Comparison of ENCODE assay signal across 10 cellular contexts in the genomic region with DNA sequence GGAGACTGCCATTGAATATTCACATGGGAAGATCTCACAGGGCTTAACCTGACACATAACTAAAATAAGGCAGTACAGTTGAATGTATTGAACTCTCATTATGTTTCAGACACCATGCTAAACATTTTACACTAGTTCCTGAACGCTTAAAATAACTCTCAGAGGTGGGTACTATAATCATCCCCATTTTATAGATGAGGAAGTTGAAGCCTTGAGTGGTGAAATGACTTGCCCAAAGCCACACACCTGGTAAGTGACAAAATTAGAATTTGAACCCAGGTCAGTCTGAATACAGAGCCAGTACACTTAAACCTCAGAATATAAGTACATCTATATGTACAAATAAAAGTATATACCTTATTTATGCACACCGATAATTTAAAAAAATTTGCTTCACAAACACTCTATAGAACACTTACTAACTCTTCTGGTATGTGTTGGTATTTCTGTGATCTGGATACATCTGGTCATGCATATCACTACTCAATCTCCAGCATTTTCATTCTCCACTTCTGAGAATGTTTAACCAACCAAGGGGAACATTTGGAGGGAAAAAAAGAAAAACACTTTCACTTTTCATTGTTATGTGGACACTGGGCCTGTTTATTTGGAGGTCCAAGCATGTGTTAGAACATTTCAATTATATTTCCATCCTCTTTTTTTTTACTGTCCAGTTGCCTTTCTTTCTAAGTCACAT. TPM values are rescaled to one million over a fixed set of nuclear protein-coding genes. Genes with fewer than 3 reads are reported as not detected.
DNase-seq lines count a peak whose midpoint lies in the region; ATAC-seq, FAIRE-seq and TF ChIP-seq lines count a peak whose summit lies in the region.
"Had no signal": no experiment of that assay in that cellular context is flagged by ENCODE, and none has a peak within 500 bp of the region (broad histone marks: within the 10 kb centered on the region; RNA-seq: fewer than 3 reads in every experiment).

No MANE protein-coding gene starts in this region.

- H3K27ac ChIP-seq in IMR-90 (ENCODE audit: insufficient read depth, low read length) (no peak overlapping the region), astrocyte (ENCODE audit: low read depth, low read length) (no peak overlapping the region), neuronal stem cell (replicated peaks; ENCODE audit: low read length) (no peak overlapping the region)

- no peak overlapping the region for H2AFZ ChIP-seq in IMR-90 (replicated peaks; ENCODE audit: low read length, poor library complexity)
- H2AFZ ChIP-seq in astrocyte (ENCODE audit: low read depth, low read length), result no peak overlapping the region
- H2AFZ ChIP-seq in neuronal stem cell (ENCODE audit: low read length), result no peak overlapping the region

- H4K5ac ChIP-seq in IMR-90 (ENCODE audit: low read depth, low read length), result 0 out of 2 replicates have a peak overlapping the region, but pooled peaks have one; percentile 31

- no peaks in the 10 kb centered on the region for H4K20me1 ChIP-seq in IMR-90 (ENCODE audit: insufficient read depth, low read length)
- H4K20me1 ChIP-seq in astrocyte (ENCODE audit: insufficient read depth, low read length), result no peaks in the 10 kb centered on the region

- no peak for TF ChIP-seq RAD21 in IMR-90 (IDR thresholded peaks at IDR 0.05; ENCODE audit: low read length)

- H2AK5ac ChIP-seq in IMR-90 (ENCODE audit: low read depth, low read length) (no peak overlapping the region), neuronal stem cell (ENCODE audit: low read depth, low read length) (no peak overlapping the region)

- no peaks in the 10 kb centered on the region for H3K36me3 Mint-ChIP-seq in astrocyte (ENCODE audit: low read depth, unreplicated experiment)
- H3K36me3 Mint-ChIP-seq in naive B cell, result peaks cover 0 to 1% of the 10 kb centered on the region in 2 donors

- intact Hi-C loops in IMR-90 (cut with micrococcal nuclease), result no loop called here

- no peak overlapping the region for H4K91ac ChIP-seq in IMR-90 (ENCODE audit: insufficient read depth, low read depth, low read length)
- H4K91ac ChIP-seq in neuronal stem cell (ENCODE audit: low read depth, low read length, poor library complexity), result no peak overlapping the region

- no peaks in the 10 kb centered on the region for H3K79me2 ChIP-seq in astrocyte (ENCODE audit: insufficient read depth, low read length)

- CTCF ChIA-PET in IMR-90 (lab: Yijun Ruan, JAX), result interaction anchor here (1.0 kb wide), 1 partner anchor 29 kb away, joined by 5 read pairs; no protein-coding TSS in a partner anchor

- DNase-seq in GM12891 (ENCODE audit: insufficient read length, low spot score) (no peak), IMR-90 (peak; percentile 73), astrocyte (ENCODE audit: low read depth) (peak; percentile 55), naive B cell (no peak), COR-L47 (lab: John Stamatoyannopoulos, UW) (no peak), neuronal stem cell (ENCODE audit: low spot score) (no peak)
- DNase-seq in stimulated activated CD4-positive, alpha-beta T cell treated with anti-CD3 and anti-CD28 coated beads, Interleukin-12 subunit alpha, Interleukin-12 subunit beta, amount 100 ng/mL, for 4 hours, result no peak
- DNase-seq: NCI-H69, small intestine had no signal

- FAIRE-seq in GM12891 (lab: Jason Lieb, UNC) (peak; percentile 67), astrocyte (lab: Jason Lieb, UNC) (no peak)
- FAIRE-seq: small intestine had no signal

- H3K79me1 ChIP-seq in IMR-90 (ENCODE audit: low read depth in 1 of 2, low read length in 2 of 2) (peaks cover 3 to 8% of the 10 kb centered on the region in 2 experiments; a peak in 1 of 4 replicates), neuronal stem cell (ENCODE audit: low read depth, low read length) (no peaks in the 10 kb centered on the region)

- H3K4me3 ChIP-seq in IMR-90 (ENCODE audit: insufficient read depth, low read depth, low read length), result no peak overlapping the region
- H3K4me3 ChIP-seq in astrocyte (ENCODE audit: insufficient read depth, low read depth, low read length), result no peak overlapping the region
- no peak overlapping the region for H3K4me3 ChIP-seq in neuronal stem cell (ENCODE audit: low read length in 2 of 2)

- H3K27me3 Mint-ChIP-seq in astrocyte (ENCODE audit: low read depth, unreplicated experiment) (no peaks in the 10 kb centered on the region), naive B cell (no peaks in the 10 kb centered on the region)

- no peak overlapping the region for H3K56ac ChIP-seq in IMR-90 (ENCODE audit: extremely low read depth, insufficient read depth, low read length)

- H3K4me1 ChIP-seq in IMR-90 (ENCODE audit: control insufficient read depth, insufficient read depth, low read length), result no peaks in the 10 kb centered on the region
- peaks cover 3% of the 10 kb centered on the region for H3K4me1 ChIP-seq in astrocyte (ENCODE audit: insufficient read depth, low read length)
- peaks cover 0 to 3% of the 10 kb centered on the region in 2 donors for H3K4me1 ChIP-seq in neuronal stem cell (ENCODE audit: control insufficient read depth in 2 of 2, insufficient read depth in 1 of 2, low read depth in 1 of 2, low read length in 2 of 2)

- H3K27ac Mint-ChIP-seq in astrocyte (ENCODE audit: unreplicated experiment), result no peak overlapping the region
- H3K27ac Mint-ChIP-seq in naive B cell, result peak overlapping the region in 5 of 6 donors; percentile 6 to 97 (median 42)

- no peak overlapping the region for H2BK5ac ChIP-seq in IMR-90 (ENCODE audit: low read depth, low read length, poor library complexity, severe bottlenecking)
- H2BK5ac ChIP-seq in neuronal stem cell (ENCODE audit: low read length), result no peak overlapping the region

- no peak overlapping the region for H3K14ac ChIP-seq in IMR-90 (replicated peaks; ENCODE audit: low read depth, low read length)
- no peak overlapping the region for H3K14ac ChIP-seq in neuronal stem cell (ENCODE audit: low read length)

- dilution Hi-C loops in IMR-90 (cut with HindIII; ENCODE audit: low sequenced_read_pairs, unreplicated experiment), result no loop called here

- H3K9ac ChIP-seq in IMR-90 (ENCODE audit: low read depth, low read length) (no peak overlapping the region; the same call in 1 of the 2 replicates), astrocyte (ENCODE audit: low read length) (no peak overlapping the region), neuronal stem cell (ENCODE audit: low read depth, low read length, poor library complexity) (no peak overlapping the region)

- no peak overlapping the region for H2BK20ac ChIP-seq in IMR-90 (ENCODE audit: low read depth, low read length)

- H3K4me3 Mint-ChIP-seq in astrocyte (ENCODE audit: unreplicated experiment), result peak overlapping the region; percentile 9
- H3K4me3 Mint-ChIP-seq in naive B cell, result peak overlapping the region in 4 of 8 donors; percentile 16 to 60 (median 32)

- H3K4me2 ChIP-seq in IMR-90 (ENCODE audit: low read depth, low read length), result peak overlapping the region; percentile 75
- H3K4me2 ChIP-seq in astrocyte (ENCODE audit: low read length), result peak overlapping the region; percentile 24
- no peak overlapping the region for H3K4me2 ChIP-seq in neuronal stem cell (ENCODE audit: insufficient read depth, low read length, poor library complexity, severe bottlenecking)

- H3K18ac ChIP-seq in IMR-90 (ENCODE audit: low read depth, low read length) (no peak overlapping the region; the same call in 1 of the 2 replicates), neuronal stem cell (ENCODE audit: low read length) (no peak overlapping the region)

- ATAC-seq in IMR-90 (ENCODE audit: low read depth) (peak; percentile 50), naive B cell (ENCODE audit: low read depth in 2 of 2) (no peak), GM21528 (IDR thresholded peaks at IDR 0.05; ENCODE audit: low FRiP score, unreplicated experiment) (no peak)

- no peak overlapping the region for H2BK12ac ChIP-seq in neuronal stem cell (ENCODE audit: low read length)

- no TSS peak for BruUV-seq in IMR-90 (replicated peaks; lab: Mats Ljungman, UMichigan)

- no peak overlapping the region for H2AK9ac ChIP-seq in IMR-90 (replicated peaks; ENCODE audit: low read depth, low read length, poor library complexity)

- H3K9me3 Mint-ChIP-seq in astrocyte (ENCODE audit: unreplicated experiment) (no peaks in the 10 kb centered on the region), naive B cell (peaks cover 0 to 5% (median 0%) of the 10 kb centered on the region in 7 donors)

- H3K27me3 ChIP-seq in IMR-90 (ENCODE audit: control insufficient read depth, insufficient read depth, low read length) (no peaks in the 10 kb centered on the region), astrocyte (ENCODE audit: insufficient read depth, low read length) (no peaks in the 10 kb centered on the region), neuronal stem cell (ENCODE audit: control insufficient read depth in 3 of 3, insufficient read depth in 3 of 3, low read depth in 1 of 3, low read length in 3 of 3) (no peaks in the 10 kb centered on the region)

- in situ Hi-C loops in IMR-90 (cut with MboI; ENCODE audit: low sequenced_read_pairs), result no loop called here

- TF ChIP-seq POLR2A in GM12891 (IDR thresholded peaks at IDR 0.05; ENCODE audit: low read depth, low read length), result no peak
- no peak for TF ChIP-seq POLR2A in IMR-90 (IDR thresholded peaks at IDR 0.05; ENCODE audit: low read depth, low read length)

- H3K23ac ChIP-seq in IMR-90 (ENCODE audit: low read depth, low read length) (no peak overlapping the region), neuronal stem cell (ENCODE audit: low read depth, low read length, poor library complexity) (no peak overlapping the region)

- no peaks in the 10 kb centered on the region for H3K9me3 ChIP-seq in IMR-90 (ENCODE audit: control insufficient read depth, insufficient read depth, low read length)
- no peaks in the 10 kb centered on the region for H3K9me3 ChIP-seq in astrocyte (ENCODE audit: insufficient read depth, low read depth, low read length)
- H3K9me3 ChIP-seq in neuronal stem cell (replicated peaks in 1 of 2; ENCODE audit: control insufficient read depth in 2 of 2, insufficient read depth in 1 of 2, low read depth in 1 of 2, low read length in 2 of 2), result no peaks in the 10 kb centered on the region

- TF ChIP-seq CTCF in IMR-90 (conservative IDR thresholded peaks at IDR 0.05; ENCODE audit: low read depth, low read length) (no peak), astrocyte (IDR thresholded peaks at IDR 0.05; ENCODE audit: insufficient read depth, low read depth, low read length) (no peak)

- WGBS in IMR-90 (ENCODE audit: extremely low coverage in 2 of 2, insufficient read length in 1 of 2), 2 experiments, result no CpG with 5 or more reads among the region's 2 CpGs
- WGBS in neuronal stem cell (ENCODE audit: extremely low coverage in 2 of 2, insufficient read length in 2 of 2, insufficient replicate concordance in 1 of 2), 2 donors, result no CpG with 5 or more reads among the region's 2 CpGs

- H3K4ac ChIP-seq in IMR-90 (ENCODE audit: low read depth, low read length) (no peak overlapping the region), neuronal stem cell (ENCODE audit: low read length) (no peak overlapping the region)

- H2BK15ac ChIP-seq in IMR-90 (ENCODE audit: low read depth, low read length) (no peak overlapping the region), neuronal stem cell (ENCODE audit: low read length) (no peak overlapping the region)

- POLR2A ChIA-PET in IMR-90 (lab: Charles Lee; ENCODE audit: unreplicated experiment), result no interaction called here

- peaks cover 5% of the 10 kb centered on the region; the same call in 1 of the 2 replicates for H3K9me1 ChIP-seq in IMR-90 (ENCODE audit: insufficient read depth, low read length)

- H3K36me3 ChIP-seq in IMR-90 (ENCODE audit: control insufficient read depth, insufficient read depth, low read length), result no peaks in the 10 kb centered on the region
- no peaks in the 10 kb centered on the region for H3K36me3 ChIP-seq in astrocyte (ENCODE audit: insufficient read depth, low read length)
- no peaks in the 10 kb centered on the region for H3K36me3 ChIP-seq in neuronal stem cell (replicated peaks in 1 of 2; ENCODE audit: control insufficient read depth in 2 of 2, insufficient read depth in 2 of 2, low read length in 2 of 2)

- no peak overlapping the region for H4K8ac ChIP-seq in IMR-90 (ENCODE audit: low read depth in 2 of 2, low read length in 2 of 2)
- no peak overlapping the region for H4K8ac ChIP-seq in neuronal stem cell (ENCODE audit: low read depth, low read length)

- H3K4me1 Mint-ChIP-seq in astrocyte (ENCODE audit: low read depth, unreplicated experiment) (peaks cover 25% of the 10 kb centered on the region), naive B cell (peaks cover 35 to 70% (median 62%) of the 10 kb centered on the region in 3 donors)

- H2BK120ac ChIP-seq in IMR-90 (ENCODE audit: low read depth, low read length), result no peak overlapping the region
- H2BK120ac ChIP-seq in neuronal stem cell (ENCODE audit: low read depth, low read length), result no peak overlapping the region

RNA-seq across cellular contexts. Expression of gene BICRAL, which starts 4.6 kb away (rescaled TPM):
- polyA plus RNA-seq in GM12891 (2012; ENCODE audit: low read depth, missing spikeins), result 4.3 TPM
- total RNA-seq in IMR-90 (2012; rRNA removed) (4.7 and 6.1 TPM in 2 replicates), astrocyte (5.9 and 7.1 TPM in 2 replicates)
- polyA plus RNA-seq in IMR-90 (2012; rRNA removed) (3.9 and 4.0 TPM in 2 replicates), naive B cell (ENCODE audit: low read depth in 6 of 6) (1 to 10 TPM; 1.8 to 4.9 (median 4.1) TPM)
- polyA plus RNA-seq in IMR-90 (2012; cell fraction: cytosol; rRNA removed), result 1.3 and 1.7 TPM in 2 replicates
- 3.4 and 9.8 TPM in 2 replicates for polyA plus RNA-seq in IMR-90 (2012; cell fraction: nucleus; rRNA removed; ENCODE audit: low replicate concordance)
- polyA plus RNA-seq in neuronal stem cell (2013, experiment 1 of 2), result 5.0 TPM
- 4.7 TPM for polyA plus RNA-seq in neuronal stem cell (2013, experiment 2 of 2)

RNA-seq across cellular contexts. Expression of gene TBCC, which starts 31.4 kb away (rescaled TPM):
- polyA plus RNA-seq in GM12891 (2012; ENCODE audit: low read depth, missing spikeins), result 13.4 TPM
- total RNA-seq in IMR-90 (2012; rRNA removed), result 32.6 and 33.9 TPM in 2 replicates
- polyA plus RNA-seq in IMR-90 (2012; rRNA removed), result 20.2 and 23.0 TPM in 2 replicates
- 15.0 and 20.0 TPM in 2 replicates for polyA plus RNA-seq in IMR-90 (2012; cell fraction: cytosol; rRNA removed)
- 8.4 and 10.7 TPM in 2 replicates for polyA plus RNA-seq in IMR-90 (2012; cell fraction: nucleus; rRNA removed; ENCODE audit: low replicate concordance)
- total RNA-seq in astrocyte, result 25.8 and 27.4 TPM in 2 replicates
- 100 to 1,000 TPM in 1 of 6 donors, 10 to 100 TPM in 5; 60.5 to 104 (median 71.8) TPM for polyA plus RNA-seq in naive B cell (ENCODE audit: low read depth in 6 of 6)
- polyA plus RNA-seq in neuronal stem cell (2013, experiment 1 of 2), result 17.4 TPM
- polyA plus RNA-seq in neuronal stem cell (2013, experiment 2 of 2), result 17.3 TPM

RNA-seq across cellular contexts. Expression of gene PRPH2, which starts 54.9 kb away (rescaled TPM):
- 0.04 TPM for polyA plus RNA-seq in GM12891 (2012; ENCODE audit: low read depth, missing spikeins)
- total RNA-seq in IMR-90 (2012; rRNA removed) (0.83 and 1.1 TPM in 2 replicates), astrocyte (not detected in 2 replicates)
- polyA plus RNA-seq in IMR-90 (2012; rRNA removed) (0.90 and 1.0 TPM in 2 replicates), naive B cell (ENCODE audit: low read depth in 6 of 6) (under 1 TPM in 4 of 6 donors, not detected in 2; 0.13 to 0.36 (median 0.23) TPM)
- 0.52 and 0.59 TPM in 2 replicates for polyA plus RNA-seq in IMR-90 (2012; cell fraction: cytosol; rRNA removed)
- 1.2 and 1.9 TPM in 2 replicates for polyA plus RNA-seq in IMR-90 (2012; cell fraction: nucleus; rRNA removed; ENCODE audit: low replicate concordance)
- polyA plus RNA-seq in neuronal stem cell (2013, experiment 1 of 2), result 0.10 TPM
- 0.11 TPM for polyA plus RNA-seq in neuronal stem cell (2013, experiment 2 of 2)

Comparison
In these comparisons a context has a peak if more than half of its experiments do, and no peak if none do; other contexts are left out.
1. DNase-seq: peak in IMR-90 (single experiment) and astrocyte (single experiment); none in GM12891 (single experiment), naive B cell (single experiment), stimulated activated CD4-positive, alpha-beta T cell treated with anti-CD3 and anti-CD28 coated beads, Interleukin-12 subunit alpha, Interleukin-12 subunit beta, amount 100 ng/mL, for 4 hours (single experiment), COR-L47 (single experiment) and neuronal stem cell (single experiment).